ENCODE assay signal across 1 cellular context in the genomic region with DNA sequence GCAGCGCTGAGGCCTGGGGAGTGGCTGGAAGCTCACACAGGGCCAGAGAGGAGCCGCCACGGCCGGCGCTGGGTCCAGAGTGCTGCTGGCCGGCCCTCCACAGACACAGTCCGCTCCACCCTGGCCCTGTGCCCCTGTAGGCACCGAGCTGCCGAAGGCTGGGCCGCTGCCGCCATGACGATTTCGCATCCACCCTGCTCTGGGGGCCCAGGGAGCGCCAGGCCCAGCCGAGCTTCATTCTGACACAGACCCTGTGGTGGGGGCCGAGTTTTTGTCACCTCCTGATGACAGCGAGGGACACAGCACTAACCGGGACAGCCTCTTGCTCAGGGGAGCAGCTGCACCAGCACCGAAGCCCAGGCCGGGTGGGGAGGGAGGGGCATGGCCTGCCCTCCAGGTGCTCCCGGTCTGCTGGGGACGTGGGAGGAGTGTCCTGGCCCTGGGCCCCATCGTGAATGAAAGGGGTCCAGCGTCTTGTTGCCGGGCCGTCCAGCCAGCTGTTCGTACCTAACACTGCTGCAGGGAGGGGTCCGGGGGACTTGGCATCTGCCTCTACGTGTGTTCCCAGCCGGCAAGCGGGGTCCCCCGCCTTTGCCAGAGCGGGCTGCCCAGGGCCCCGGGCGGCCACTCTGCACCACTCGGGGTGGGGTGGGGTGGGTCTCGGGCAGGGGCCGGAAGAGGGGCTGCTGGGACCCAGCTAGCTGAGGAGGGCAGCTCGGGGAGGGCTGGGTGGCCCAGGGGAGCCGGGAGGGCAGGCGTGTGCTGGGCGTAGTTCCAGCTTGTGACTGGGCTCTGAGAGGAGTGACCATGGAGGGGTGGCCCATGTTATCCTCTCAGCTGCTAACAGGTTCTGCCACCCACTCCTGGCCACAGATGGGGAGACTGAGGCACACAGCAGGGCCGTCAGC.
TF ChIP-seq lines count a peak whose summit lies in the region.

No MANE protein-coding gene starts in this region.

TF ChIP-seq in SK-N-SH treated with all-trans-retinoic acid at 6 μM for 48 hours, 23 proteins besides CTCF, POLR2A, EP300 and RAD21 (continued from another document):
- TF ChIP-seq, protein P1, sequence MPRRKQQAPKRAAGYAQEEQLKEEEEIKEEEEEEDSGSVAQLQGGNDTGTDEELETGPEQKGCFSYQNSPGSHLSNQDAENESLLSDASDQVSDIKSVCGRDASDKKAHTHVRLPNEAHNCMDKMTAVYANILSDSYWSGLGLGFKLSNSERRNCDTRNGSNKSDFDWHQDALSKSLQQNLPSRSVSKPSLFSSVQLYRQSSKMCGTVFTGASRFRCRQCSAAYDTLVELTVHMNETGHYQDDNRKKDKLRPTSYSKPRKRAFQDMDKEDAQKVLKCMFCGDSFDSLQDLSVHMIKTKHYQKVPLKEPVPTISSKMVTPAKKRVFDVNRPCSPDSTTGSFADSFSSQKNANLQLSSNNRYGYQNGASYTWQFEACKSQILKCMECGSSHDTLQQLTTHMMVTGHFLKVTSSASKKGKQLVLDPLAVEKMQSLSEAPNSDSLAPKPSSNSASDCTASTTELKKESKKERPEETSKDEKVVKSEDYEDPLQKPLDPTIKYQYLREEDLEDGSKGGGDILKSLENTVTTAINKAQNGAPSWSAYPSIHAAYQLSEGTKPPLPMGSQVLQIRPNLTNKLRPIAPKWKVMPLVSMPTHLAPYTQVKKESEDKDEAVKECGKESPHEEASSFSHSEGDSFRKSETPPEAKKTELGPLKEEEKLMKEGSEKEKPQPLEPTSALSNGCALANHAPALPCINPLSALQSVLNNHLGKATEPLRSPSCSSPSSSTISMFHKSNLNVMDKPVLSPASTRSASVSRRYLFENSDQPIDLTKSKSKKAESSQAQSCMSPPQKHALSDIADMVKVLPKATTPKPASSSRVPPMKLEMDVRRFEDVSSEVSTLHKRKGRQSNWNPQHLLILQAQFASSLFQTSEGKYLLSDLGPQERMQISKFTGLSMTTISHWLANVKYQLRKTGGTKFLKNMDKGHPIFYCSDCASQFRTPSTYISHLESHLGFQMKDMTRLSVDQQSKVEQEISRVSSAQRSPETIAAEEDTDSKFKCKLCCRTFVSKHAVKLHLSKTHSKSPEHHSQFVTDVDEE (CRISPR knock-in tag; IDR thresholded peaks at IDR 0.05) = no peak
- no peak for TF ChIP-seq SNAI2 (CRISPR knock-in tag; IDR thresholded peaks at IDR 0.05)
- no peak for TF ChIP-seq ESRRG (CRISPR knock-in tag; IDR thresholded peaks at IDR 0.05)
- no peak for TF ChIP-seq TOX (CRISPR knock-in tag; IDR thresholded peaks at IDR 0.05; ENCODE audit: borderline replicate concordance)
- no peak for TF ChIP-seq TCF4 (CRISPR knock-in tag; IDR thresholded peaks at IDR 0.05; ENCODE audit: borderline replicate concordance)
- no peak for TF ChIP-seq ZFP30 (CRISPR knock-in tag; IDR thresholded peaks at IDR 0.05)
- no peak for TF ChIP-seq ZC3H10 (CRISPR knock-in tag; IDR thresholded peaks at IDR 0.05)
- TF ChIP-seq, protein P2, sequence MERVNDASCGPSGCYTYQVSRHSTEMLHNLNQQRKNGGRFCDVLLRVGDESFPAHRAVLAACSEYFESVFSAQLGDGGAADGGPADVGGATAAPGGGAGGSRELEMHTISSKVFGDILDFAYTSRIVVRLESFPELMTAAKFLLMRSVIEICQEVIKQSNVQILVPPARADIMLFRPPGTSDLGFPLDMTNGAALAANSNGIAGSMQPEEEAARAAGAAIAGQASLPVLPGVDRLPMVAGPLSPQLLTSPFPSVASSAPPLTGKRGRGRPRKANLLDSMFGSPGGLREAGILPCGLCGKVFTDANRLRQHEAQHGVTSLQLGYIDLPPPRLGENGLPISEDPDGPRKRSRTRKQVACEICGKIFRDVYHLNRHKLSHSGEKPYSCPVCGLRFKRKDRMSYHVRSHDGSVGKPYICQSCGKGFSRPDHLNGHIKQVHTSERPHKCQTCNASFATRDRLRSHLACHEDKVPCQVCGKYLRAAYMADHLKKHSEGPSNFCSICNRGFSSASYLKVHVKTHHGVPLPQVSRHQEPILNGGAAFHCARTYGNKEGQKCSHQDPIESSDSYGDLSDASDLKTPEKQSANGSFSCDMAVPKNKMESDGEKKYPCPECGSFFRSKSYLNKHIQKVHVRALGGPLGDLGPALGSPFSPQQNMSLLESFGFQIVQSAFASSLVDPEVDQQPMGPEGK (CRISPR knock-in tag; IDR thresholded peaks at IDR 0.05; ENCODE audit: borderline replicate concordance) = no peak
TF ChIP-seq in SK-N-SH treated with all-trans-retinoic acid at 6 μM for 48 hours: peak in this region for 0.
